ENCODE assay signal across 8 cellular contexts in the genomic region with DNA sequence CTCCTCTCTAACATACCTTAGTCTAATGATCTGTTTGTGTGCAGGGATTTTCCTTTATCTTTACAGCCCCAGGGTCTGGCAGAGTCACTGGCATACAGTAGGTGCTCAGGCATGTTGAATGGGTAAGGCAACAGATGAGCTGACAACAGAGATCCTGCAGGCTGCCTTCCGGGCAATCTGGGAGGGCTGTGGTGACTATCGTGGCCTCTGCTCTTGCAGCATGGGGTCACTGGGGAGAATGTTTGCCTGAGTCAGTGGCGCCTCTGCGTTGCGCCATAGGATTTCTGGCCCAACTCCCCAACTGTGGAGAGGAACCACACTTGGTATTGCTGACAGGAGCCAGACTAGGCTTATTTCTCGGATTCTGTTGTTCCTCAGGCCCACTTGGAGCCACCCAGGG.
A peak's percentile ranks its signal among the peaks of the same experiment; 100 is the strongest.
DNase-seq lines count a peak whose midpoint lies in the region; ATAC-seq and TF ChIP-seq lines count a peak whose summit lies in the region.
"Had no signal": no experiment of that assay in that cellular context is flagged by ENCODE, and none has a peak within 500 bp of the region (broad histone marks: within the 10 kb centered on the region; RNA-seq: fewer than 3 reads in every experiment).

No MANE protein-coding gene starts in this region.

- H3K9me3 Mint-ChIP-seq in chondrocyte (ENCODE audit: low read depth): no peaks in the 10 kb centered on the region

- H3K36me3 ChIP-seq in MG63 (no peaks in the 10 kb centered on the region), lower lobe of right lung (no peaks in the 10 kb centered on the region), vagina (no peaks in the 10 kb centered on the region)

- ATAC-seq in lower lobe of right lung (peak; percentile 56 to 67), GM21717 (IDR thresholded peaks at IDR 0.05; ENCODE audit: unreplicated experiment) (no peak)

- TF ChIP-seq POLR2A in vagina (IDR thresholded peaks at IDR 0.05): no peak

- H3K4me1 ChIP-seq in lower lobe of right lung (peaks cover 44% of the 10 kb centered on the region), vagina (peaks cover 64% of the 10 kb centered on the region)

- TF ChIP-seq CTCF in chondrocyte (IDR thresholded peaks at IDR 0.05) (no peak), lower lobe of right lung (IDR thresholded peaks at IDR 0.05) (no peak), vagina (IDR thresholded peaks at IDR 0.05) (no peak)

- H3K27ac ChIP-seq in lower lobe of right lung (peak overlapping the region; percentile 74), vagina (peak overlapping the region; percentile 77)

- DNase-seq in MG63: peak; percentile 90
- no peak for DNase-seq in chondrocyte (ENCODE audit: low spot score)
- DNase-seq in lower lobe of right lung: peak; percentile 86
- no peak for DNase-seq in vagina (ENCODE audit: extremely low spot score in 2 of 2)
- DNase-seq in G401 (ENCODE audit: low spot score): no peak
- DNase-seq in retina: no peak
- DNase-seq: activated effector memory CD4-positive, alpha-beta T cell treated with Interleukin-2 at 50 U/mL for 16 hours had no signal

- intact Hi-C loops in lower lobe of right lung (cut with DNase I) (no loop called here), vagina (cut with DNase I) (loop anchor here (5.0 to 10.0 kb wide), 2 partner anchors 37 to 315 kb away; no protein-coding TSS in a partner anchor)

- H3K9me3 ChIP-seq in MG63: no peaks in the 10 kb centered on the region
- no peaks in the 10 kb centered on the region for H3K9me3 ChIP-seq in lower lobe of right lung
- no peaks in the 10 kb centered on the region for H3K9me3 ChIP-seq in vagina

- H3K4me3 Mint-ChIP-seq in chondrocyte (ENCODE audit: unreplicated experiment): no peak overlapping the region

- H3K27me3 ChIP-seq in MG63: no peaks in the 10 kb centered on the region
- H3K27me3 ChIP-seq in lower lobe of right lung (ENCODE audit: low read depth): no peaks in the 10 kb centered on the region
- no peaks in the 10 kb centered on the region for H3K27me3 ChIP-seq in vagina

- H3K4me3 ChIP-seq in MG63: no peak overlapping the region
- H3K4me3 ChIP-seq in lower lobe of right lung: no peak overlapping the region
- H3K4me3 ChIP-seq in vagina: no peak overlapping the region

- H3K4me1 Mint-ChIP-seq in chondrocyte (ENCODE audit: low read depth): peaks cover 50% of the 10 kb centered on the region

- no peaks in the 10 kb centered on the region for H3K27me3 Mint-ChIP-seq in chondrocyte (ENCODE audit: low read depth)

- in situ Hi-C loops in G401 (cut with HindIII; ENCODE audit: low sequenced_read_pairs): no loop called here

- H3K27ac Mint-ChIP-seq in chondrocyte (ENCODE audit: unreplicated experiment): peak overlapping the region; percentile 36

- no peaks in the 10 kb centered on the region for H3K36me3 Mint-ChIP-seq in chondrocyte (ENCODE audit: low read depth)

Comparison
In these comparisons a context has a peak if more than half of its experiments do, and no peak if none do; other contexts are left out.
1. DNase-seq: peak in MG63 (single experiment) and lower lobe of right lung (single experiment); none in chondrocyte (single experiment), vagina (0 of 2), G401 (single experiment) and retina (single experiment).